Comparison of ENCODE assay signal across 22 cellular contexts in genomic region chr17:45919136-45919535, GRCh38. TPM values are rescaled to one million over a fixed set of nuclear protein-coding genes. Genes with fewer than 3 reads are reported as not detected.
DNase-seq lines count a peak whose midpoint lies in the region; ATAC-seq and TF ChIP-seq lines count a peak whose summit lies in the region.
"Had no signal": no experiment of that assay in that cellular context is flagged by ENCODE, and none has a peak within 500 bp of the region (broad histone marks: within the 10 kb centered on the region; RNA-seq: fewer than 3 reads in every experiment).

No MANE protein-coding gene starts in this region.

- H3K9me3 ChIP-seq in neuronal stem cell (replicated peaks in 1 of 2; ENCODE audit: control insufficient read depth in 2 of 2, insufficient read depth in 1 of 2, low read depth in 1 of 2, low read length in 2 of 2) (peaks cover 0 to 1% of the 10 kb centered on the region in 2 donors), gastrocnemius medialis (no peaks in the 10 kb centered on the region)
- H3K9me3 ChIP-seq: BLaER1, Caco-2, HAP-1 had no signal

- no peak overlapping the region for H3K4me2 ChIP-seq in neuronal stem cell (ENCODE audit: insufficient read depth, low read length, poor library complexity, severe bottlenecking)
- H3K4me2 ChIP-seq: BLaER1, GM23338 had no signal

- H3K79me1 ChIP-seq in neuronal stem cell (ENCODE audit: low read depth, low read length) = peaks cover 3% of the 10 kb centered on the region

- intact Hi-C loops in gastrocnemius medialis (cut with DNase I; ENCODE audit: low total_unique reads) = no loop called here

- WGBS in neuronal stem cell (ENCODE audit: extremely low coverage in 2 of 2, insufficient read length in 2 of 2, insufficient replicate concordance in 1 of 2), 2 donors = no CpG with 5 or more reads among the region's 15 CpGs

- H3K4ac ChIP-seq in neuronal stem cell (ENCODE audit: low read length) = no peak overlapping the region

- H3K4me1 ChIP-seq in neuronal stem cell (ENCODE audit: control insufficient read depth in 2 of 2, insufficient read depth in 1 of 2, low read depth in 1 of 2, low read length in 2 of 2) (peaks cover 0 to 3% of the 10 kb centered on the region in 2 donors), gastrocnemius medialis (peaks cover 50 to 62% of the 10 kb centered on the region in 2 donors)
- H3K4me1 ChIP-seq: Caco-2, HAP-1 had no signal

- H3K36me3 Mint-ChIP-seq in activated naive CD8-positive, alpha-beta T cell treated with anti-CD3 and anti-CD28 coated beads, Interleukin-2, amount 50 U/mL, for 24 hours (ENCODE audit: low read depth) = no peaks in the 10 kb centered on the region
- H3K36me3 Mint-ChIP-seq in activated naive CD8-positive, alpha-beta T cell treated with anti-CD3 and anti-CD28 coated beads for 36 hours = no peaks in the 10 kb centered on the region
- H3K36me3 Mint-ChIP-seq: CD4-positive, CD25-positive, alpha-beta regulatory T cell; CD8-positive, alpha-beta T cell had no signal

- no peak overlapping the region for H2BK12ac ChIP-seq in neuronal stem cell (ENCODE audit: low read length)

- H3K4me1 Mint-ChIP-seq in activated naive CD8-positive, alpha-beta T cell treated with anti-CD3 and anti-CD28 coated beads, Interleukin-2, amount 50 U/mL, for 24 hours = no peaks in the 10 kb centered on the region
- H3K4me1 Mint-ChIP-seq in activated naive CD8-positive, alpha-beta T cell treated with anti-CD3 and anti-CD28 coated beads for 36 hours = no peaks in the 10 kb centered on the region
- H3K4me1 Mint-ChIP-seq: B cell; CD4-positive, CD25-positive, alpha-beta regulatory T cell; GM23338 had no signal

- in situ Hi-C loops in gastrocnemius medialis (cut with MboI; ENCODE audit: low sequenced_read_pairs in 4 of 4) = no loop called here

- H3K27me3 ChIP-seq in H7 (ENCODE audit: control insufficient read depth, insufficient read depth, low read length) = no peaks in the 10 kb centered on the region
- H3K27me3 ChIP-seq in neuronal stem cell (ENCODE audit: control insufficient read depth in 3 of 3, insufficient read depth in 3 of 3, low read depth in 1 of 3, low read length in 3 of 3) = peaks cover 0 to 67% (median 2%) of the 10 kb centered on the region in 3 experiments
- H3K27me3 ChIP-seq in gastrocnemius medialis = no peaks in the 10 kb centered on the region
- H3K27me3 ChIP-seq: BLaER1 had no signal

- H3K23ac ChIP-seq in neuronal stem cell (ENCODE audit: low read depth, low read length, poor library complexity) = peak overlapping the region; percentile 33

- H3K4me3 ChIP-seq in H7 (ENCODE audit: insufficient read depth, low read depth, low read length) (no peak overlapping the region), neuronal stem cell (ENCODE audit: low read length in 2 of 2) (no peak overlapping the region), gastrocnemius medialis (no peak overlapping the region)
- H3K4me3 ChIP-seq: BLaER1, GM12878, GM23338, HAP-1 had no signal

- H3K14ac ChIP-seq in neuronal stem cell (ENCODE audit: low read length) = no peak overlapping the region

- H3K27ac Mint-ChIP-seq in activated naive CD8-positive, alpha-beta T cell treated with anti-CD3 and anti-CD28 coated beads, Interleukin-2, amount 50 U/mL, for 24 hours = no peak overlapping the region
- no peak overlapping the region for H3K27ac Mint-ChIP-seq in activated naive CD8-positive, alpha-beta T cell treated with anti-CD3 and anti-CD28 coated beads for 36 hours
- H3K27ac Mint-ChIP-seq: B cell; CD4-positive, CD25-positive, alpha-beta regulatory T cell; CD8-positive, alpha-beta T cell; GM23338; HFFc6 had no signal

- H3K27ac ChIP-seq in neuronal stem cell (replicated peaks; ENCODE audit: low read length) (no peak overlapping the region), gastrocnemius medialis (peak overlapping the region; percentile 60 to 75 (median 70))
- H3K27ac ChIP-seq: 22Rv1, BLaER1, C4-2B had no signal

- no peak for DNase-seq in activated naive CD8-positive, alpha-beta T cell treated with anti-CD3 and anti-CD28 coated beads, Interleukin-2, amount 50 U/mL, for 24 hours
- no peak for DNase-seq in activated naive CD8-positive, alpha-beta T cell treated with anti-CD3 and anti-CD28 coated beads for 36 hours
- DNase-seq in H7 = peak; percentile 54
- no peak for DNase-seq in neuronal stem cell (ENCODE audit: low spot score)
- no peak for DNase-seq in gastrocnemius medialis
- DNase-seq in activated CD8-positive, alpha-beta memory T cell treated with anti-CD3 and anti-CD28 coated beads, Interleukin-2, amount 50 U/mL, for 4 hours = no peak
- DNase-seq: Caco-2; CD4-positive, CD25-positive, alpha-beta regulatory T cell; CD8-positive, alpha-beta T cell; DMS 273 treated with DMSO at 0.1 percent for 48 hours; DMS79; EL; GDM1; HFFc6 had no signal

- H2BK15ac ChIP-seq in neuronal stem cell (ENCODE audit: low read length) = no peak overlapping the region

- TF ChIP-seq POLR2A in gastrocnemius medialis (IDR thresholded peaks at IDR 0.05) = no peak

- no peak overlapping the region for H2BK120ac ChIP-seq in neuronal stem cell (ENCODE audit: low read depth, low read length)

- peaks cover 12% of the 10 kb centered on the region for H3K27me3 Mint-ChIP-seq in activated naive CD8-positive, alpha-beta T cell treated with anti-CD3 and anti-CD28 coated beads, Interleukin-2, amount 50 U/mL, for 24 hours
- H3K27me3 Mint-ChIP-seq in activated naive CD8-positive, alpha-beta T cell treated with anti-CD3 and anti-CD28 coated beads for 36 hours = peaks cover 3% of the 10 kb centered on the region

- no peak overlapping the region for H2BK5ac ChIP-seq in neuronal stem cell (ENCODE audit: low read length)

- peak; percentile 22 for ATAC-seq in activated naive CD8-positive, alpha-beta T cell treated with anti-CD3 and anti-CD28 coated beads, Interleukin-2, amount 50 U/mL, for 24 hours
- ATAC-seq in gastrocnemius medialis (no peak), HG02973 (IDR thresholded peaks at IDR 0.05; ENCODE audit: unreplicated experiment) (no peak)
- ATAC-seq: CD8-positive, alpha-beta T cell; GM12878 had no signal

- no peak overlapping the region for H2AK5ac ChIP-seq in neuronal stem cell (ENCODE audit: low read depth, low read length)

- no peak overlapping the region for H3K18ac ChIP-seq in neuronal stem cell (ENCODE audit: low read length)

- TF ChIP-seq CTCF in gastrocnemius medialis (IDR thresholded peaks at IDR 0.05 in 4 of 5, conservative IDR thresholded peaks at IDR 0.05 in 1 of 5) = no peak

- no peak overlapping the region for H3K9ac ChIP-seq in neuronal stem cell (ENCODE audit: low read depth, low read length, poor library complexity)
- H3K9ac ChIP-seq: BLaER1 had no signal

- no peaks in the 10 kb centered on the region for H3K9me3 Mint-ChIP-seq in activated naive CD8-positive, alpha-beta T cell treated with anti-CD3 and anti-CD28 coated beads, Interleukin-2, amount 50 U/mL, for 24 hours
- no peaks in the 10 kb centered on the region for H3K9me3 Mint-ChIP-seq in activated naive CD8-positive, alpha-beta T cell treated with anti-CD3 and anti-CD28 coated beads for 36 hours
- H3K9me3 Mint-ChIP-seq: CD8-positive, alpha-beta T cell; GM23338; HFFc6 had no signal

- H3K4me3 Mint-ChIP-seq in activated naive CD8-positive, alpha-beta T cell treated with anti-CD3 and anti-CD28 coated beads, Interleukin-2, amount 50 U/mL, for 24 hours = no peak overlapping the region
- no peak overlapping the region for H3K4me3 Mint-ChIP-seq in activated naive CD8-positive, alpha-beta T cell treated with anti-CD3 and anti-CD28 coated beads for 36 hours
- H3K4me3 Mint-ChIP-seq: B cell; CD4-positive, CD25-positive, alpha-beta regulatory T cell; CD8-positive, alpha-beta T cell; GM23338; HFFc6 had no signal

- no peaks in the 10 kb centered on the region for H3K36me3 ChIP-seq in H7 (replicated peaks; ENCODE audit: control insufficient read depth, insufficient read depth, low read length)
- no peaks in the 10 kb centered on the region for H3K36me3 ChIP-seq in neuronal stem cell (replicated peaks in 1 of 2; ENCODE audit: control insufficient read depth in 2 of 2, insufficient read depth in 2 of 2, low read length in 2 of 2)
- H3K36me3 ChIP-seq in gastrocnemius medialis = no peaks in the 10 kb centered on the region
- H3K36me3 ChIP-seq: BLaER1, HAP-1 had no signal

- no peak overlapping the region for H4K91ac ChIP-seq in neuronal stem cell (ENCODE audit: low read depth, low read length, poor library complexity)

- H2AFZ ChIP-seq in neuronal stem cell (ENCODE audit: low read length) = no peak overlapping the region
- H2AFZ ChIP-seq: GM23338 had no signal

- no peak overlapping the region for H4K8ac ChIP-seq in neuronal stem cell (ENCODE audit: low read depth, low read length)

RNA-seq across cellular contexts. Expression of gene MAPT, which starts 24.8 kb away (rescaled TPM):
- total RNA-seq in activated naive CD8-positive, alpha-beta T cell treated with anti-CD3 and anti-CD28 coated beads for 36 hours = under 1 TPM; 0.68 to 0.88 TPM
- total RNA-seq in H7 (2014; rRNA removed; shearing (Covaris generic)) = 0.85 and 3.1 TPM in 2 replicates
- 2.6 TPM for polyA plus RNA-seq in neuronal stem cell (2013, experiment 1 of 2)
- polyA plus RNA-seq in neuronal stem cell (2013, experiment 2 of 2) = 2.8 TPM
- 100 to 1,000 TPM in 1 of 4 donors, 10 to 100 TPM in 3; 70.3 to 120 (median 82.8) TPM for total RNA-seq in gastrocnemius medialis

Comparison
In these comparisons a context has a peak if more than half of its experiments do, and no peak if none do; other contexts are left out.
1. RNA of gene MAPT, which starts 24.8 kb away (total RNA-seq): 70.3 to 120 TPM in gastrocnemius medialis; 0.85 to 3.1 TPM in H7 and 0.68 to 0.88 TPM in activated naive CD8-positive, alpha-beta T cell treated with anti-CD3 and anti-CD28 coated beads for 36 hours; every median in the first group is over 10 times any median in the second.